ENCODE assay signal across 9 cellular contexts in genomic region chr2:27308359-27308875, GRCh38. TPM values are rescaled to one million over a fixed set of nuclear protein-coding genes. Genes with fewer than 3 reads are reported as not detected.
A peak's percentile ranks its signal among the peaks of the same experiment; 100 is the strongest.
DNase-seq lines count a peak whose midpoint lies in the region; ATAC-seq and TF ChIP-seq lines count a peak whose summit lies in the region.
"Had no signal": no experiment of that assay in that cellular context is flagged by ENCODE, and none has a peak within 500 bp of the region (broad histone marks: within the 10 kb centered on the region; RNA-seq: fewer than 3 reads in every experiment).

Gene UCN (minus strand): TSS chr2:27308445. CDS start chr2:27307895, 550 bp downstream.

- no peak within 1 kb of the TSS for H2AK5ac ChIP-seq in mesendoderm (ENCODE audit: low read length)

- H3K79me1 ChIP-seq in mesendoderm (ENCODE audit: low read length), result no peaks in the 10 kb centered on the region

- H3K23ac ChIP-seq in mesendoderm (ENCODE audit: low read length), result peak within 1 kb of the TSS; percentile 24

- H3K56ac ChIP-seq in mesendoderm (ENCODE audit: low read length), result no peak within 1 kb of the TSS

- H4K5ac ChIP-seq in mesendoderm (ENCODE audit: low read length), result no peak within 1 kb of the TSS

- peak within 1 kb of the TSS; percentile 43 for H3K4me3 Mint-ChIP-seq in CD8-positive, alpha-beta T cell

- H3K9me3 ChIP-seq in CD8-positive, alpha-beta T cell (ENCODE audit: low read length), result no peaks in the 10 kb centered on the region
- H3K9me3 ChIP-seq: thoracic aorta had no signal

- no peak within 1 kb of the TSS for H3K27ac ChIP-seq in CD8-positive, alpha-beta T cell (ENCODE audit: low read depth, low read length)
- H3K27ac ChIP-seq in mesendoderm (ENCODE audit: low read depth, low read length), result no peak within 1 kb of the TSS
- H3K27ac ChIP-seq: thoracic aorta had no signal

- H3K4ac ChIP-seq in mesendoderm (ENCODE audit: low read depth, low read length), result no peak within 1 kb of the TSS

- H3K36me3 ChIP-seq in CD8-positive, alpha-beta T cell (ENCODE audit: insufficient read depth, low read length), result peaks cover 5% of the 10 kb centered on the region
- no peaks in the 10 kb centered on the region for H3K36me3 ChIP-seq in mesendoderm (ENCODE audit: control insufficient read depth, insufficient read depth, low read length)

- no peak for DNase-seq in CD8-positive, alpha-beta T cell
- DNase-seq in NCI-H2171 treated with DMSO at 0.1 percent for 48 hours (lab: John Stamatoyannopoulos, UW) (peak; percentile 32), epithelial cell of esophagus (ENCODE audit: low read depth) (peak; percentile 65), mesendoderm (peak; percentile 78)

- peaks cover 5% of the 10 kb centered on the region for H3K4me1 Mint-ChIP-seq in CD8-positive, alpha-beta T cell (ENCODE audit: low read depth)

- CTCF ChIA-PET in CD8-positive, alpha-beta T cell (lab: Charles Lee), result interaction anchor here (0.8 to 1.1 kb wide), 2 partner anchors 347 to 365 kb away, joined by 3 to 4 read pairs; no protein-coding TSS in a partner anchor

- H3K18ac ChIP-seq in mesendoderm (ENCODE audit: low read length), result no peak within 1 kb of the TSS

- H2BK15ac ChIP-seq in mesendoderm (replicated peaks; ENCODE audit: low read depth), result no peak within 1 kb of the TSS

- WGBS in mesendoderm (ENCODE audit: extremely low coverage, insufficient coverage, low lambda C conversion rate), result no CpG with 5 or more reads among the region's 24 CpGs

- no peaks in the 10 kb centered on the region for H3K79me2 ChIP-seq in mesendoderm (ENCODE audit: control insufficient read depth, insufficient read depth, low read length)

- no peak for TF ChIP-seq CTCF in CD8-positive, alpha-beta T cell (IDR thresholded peaks at IDR 0.05)
- TF ChIP-seq CTCF in epithelial cell of esophagus (IDR thresholded peaks at IDR 0.05; ENCODE audit: insufficient read depth, low read depth, low read length, missing control alignments), result no peak

- no peaks in the 10 kb centered on the region for H3K9me3 Mint-ChIP-seq in CD8-positive, alpha-beta T cell

- peaks cover 21% of the 10 kb centered on the region for H3K27me3 Mint-ChIP-seq in CD8-positive, alpha-beta T cell (ENCODE audit: low read depth)

- no peak within 1 kb of the TSS for H4K8ac ChIP-seq in mesendoderm (ENCODE audit: low read depth, low read length)

- peaks cover 35% of the 10 kb centered on the region for H3K36me3 Mint-ChIP-seq in CD8-positive, alpha-beta T cell

- no peak within 1 kb of the TSS for H3K9ac ChIP-seq in mesendoderm (ENCODE audit: low read length)

- no peak within 1 kb of the TSS for H3K4me3 ChIP-seq in CD8-positive, alpha-beta T cell (ENCODE audit: low read depth, low read length)
- H3K4me3 ChIP-seq in epithelial cell of esophagus (ENCODE audit: low read length), result no peak within 1 kb of the TSS
- no peak within 1 kb of the TSS for H3K4me3 ChIP-seq in mesendoderm (ENCODE audit: low read length)
- H3K4me3 ChIP-seq: thoracic aorta had no signal

- no peak within 1 kb of the TSS for H3K27ac Mint-ChIP-seq in CD8-positive, alpha-beta T cell

- intact Hi-C loops in CD8-positive, alpha-beta T cell (cut with DNase I, micrococcal nuclease), result no loop called here

- no peak within 1 kb of the TSS for H3K4me2 ChIP-seq in mesendoderm (ENCODE audit: low read length)

- no peak for ATAC-seq in CD8-positive, alpha-beta T cell
- no peak for ATAC-seq in HG02623 (IDR thresholded peaks at IDR 0.05; ENCODE audit: unreplicated experiment)
- no peak for ATAC-seq in HG03159 (IDR thresholded peaks at IDR 0.05; ENCODE audit: unreplicated experiment)
- no peak for ATAC-seq in GM21619 (IDR thresholded peaks at IDR 0.05; ENCODE audit: unreplicated experiment)
- no peak for ATAC-seq in GM21528 (IDR thresholded peaks at IDR 0.05; ENCODE audit: low FRiP score, unreplicated experiment)

- H2BK5ac ChIP-seq in mesendoderm (ENCODE audit: low read length), result no peak within 1 kb of the TSS

- peaks cover 5% of the 10 kb centered on the region for H3K27me3 ChIP-seq in CD8-positive, alpha-beta T cell (ENCODE audit: insufficient read depth, low read length)
- H3K27me3 ChIP-seq in mesendoderm (ENCODE audit: insufficient read depth, low read length, poor library complexity), result peaks cover 21% of the 10 kb centered on the region

- no peak within 1 kb of the TSS for H2BK120ac ChIP-seq in mesendoderm (ENCODE audit: low read depth, low read length)

- POLR2A ChIA-PET in CD8-positive, alpha-beta T cell (lab: Charles Lee), result no interaction called here

- peaks cover 14% of the 10 kb centered on the region for H3K4me1 ChIP-seq in CD8-positive, alpha-beta T cell (ENCODE audit: insufficient read depth, low read length)
- no peaks in the 10 kb centered on the region for H3K4me1 ChIP-seq in mesendoderm (ENCODE audit: control insufficient read depth, low read depth, low read length)

RNA-seq across cellular contexts. Expression of gene UCN, which starts in this region (rescaled TPM):
- 1 to 10 TPM; 1.2 to 1.5 TPM for total RNA-seq in CD8-positive, alpha-beta T cell
- 0.15 TPM for polyA plus RNA-seq in mesendoderm (2013, experiment 1 of 2)
- 0.11 TPM for polyA plus RNA-seq in mesendoderm (2013, experiment 2 of 2)

Comparison
In these comparisons a context has a peak if more than half of its experiments do, and no peak if none do; other contexts are left out.
1. DNase-seq: peak in NCI-H2171 treated with DMSO at 0.1 percent for 48 hours (single experiment), epithelial cell of esophagus (single experiment) and mesendoderm (single experiment); none in CD8-positive, alpha-beta T cell (0 of 7).